In the genomic region with DNA sequence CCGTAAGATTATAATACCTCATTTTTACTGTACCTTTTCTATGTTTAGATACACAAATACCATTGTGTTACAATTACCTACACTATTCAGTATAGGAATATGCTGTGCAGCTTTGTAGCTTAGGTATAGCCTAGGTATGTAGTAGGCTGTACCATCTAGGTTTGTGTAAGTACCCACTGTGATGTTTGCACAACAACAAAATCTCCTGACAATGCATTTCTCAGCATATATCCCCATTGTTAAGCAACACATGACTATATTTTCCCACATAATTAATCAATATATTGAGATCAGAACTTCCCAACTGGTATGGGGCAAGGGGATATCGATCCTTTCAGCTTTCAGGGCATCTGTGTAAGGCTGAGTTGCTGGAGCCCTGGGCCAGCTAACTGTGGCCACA, we compare ENCODE assay signal across 10 cellular contexts.
"Had no signal": no experiment of that assay in that cellular context is flagged by ENCODE, and none has a peak within 500 bp of the region (broad histone marks: within the 10 kb centered on the region; RNA-seq: fewer than 3 reads in every experiment).

No MANE protein-coding gene starts in this region.

- FAIRE-seq: H1 had no signal

- H3K4me3 ChIP-seq: GM23248, GM23338, HAP-1 had no signal

- H3K36me3 ChIP-seq: HAP-1 had no signal

- H3K9ac ChIP-seq: GM23248 had no signal

- H3K4me2 ChIP-seq: GM23338 had no signal

- DNase-seq: GM23248, GOT3, H7, H9, HCEC 1CT, HFFc6 had no signal

- ATAC-seq: GM23338, HCT116 had no signal

- H3K27ac ChIP-seq: GM23248 had no signal

- H3K9me3 ChIP-seq: HAP-1 had no signal

- H2AFZ ChIP-seq: GM23248, GM23338 had no signal
